In the genomic region with DNA sequence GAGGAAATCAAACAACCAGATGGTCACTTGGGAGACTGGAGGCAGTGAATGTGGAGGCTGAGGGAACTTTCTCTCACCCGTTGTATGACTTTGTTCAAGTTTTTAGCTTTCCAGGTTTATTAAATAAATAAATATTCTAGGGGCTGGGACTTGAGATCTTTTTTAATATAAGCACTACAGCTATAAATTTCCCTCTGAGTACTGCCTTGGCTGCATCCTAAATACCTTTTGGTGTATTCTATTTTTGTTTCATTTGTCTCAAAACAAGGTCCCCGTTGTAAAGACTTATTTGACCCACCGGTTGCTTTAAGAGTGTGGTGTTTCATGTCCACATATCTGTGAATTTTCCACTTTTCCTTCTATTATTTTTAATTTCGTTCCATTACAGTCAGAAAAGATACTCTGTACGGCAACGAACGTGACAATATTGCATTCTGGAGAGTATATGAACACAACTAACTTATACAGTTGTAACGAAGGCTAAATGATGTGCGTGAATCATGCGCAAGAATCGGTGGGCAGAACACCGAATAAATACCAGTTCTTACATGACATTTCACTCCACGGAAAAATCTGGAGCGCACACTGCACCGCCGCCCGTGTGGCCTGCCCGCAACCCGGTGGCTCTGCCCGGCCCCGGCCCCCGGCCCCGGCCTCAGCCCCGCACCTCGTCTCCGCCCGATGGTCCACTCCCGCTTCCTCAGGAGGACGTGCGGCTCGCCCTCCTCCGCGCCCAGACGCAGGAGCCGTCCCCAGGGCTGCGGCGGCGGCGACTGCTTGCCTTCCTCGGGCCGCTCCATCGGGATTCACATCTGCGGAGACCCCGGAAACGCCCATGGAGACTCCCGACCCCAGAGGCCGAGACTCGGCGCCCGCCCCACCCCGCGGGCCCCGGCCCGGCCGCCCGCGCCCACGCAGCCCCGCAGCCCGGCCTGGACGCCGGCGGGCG, we compare ENCODE assay signal across 8 cellular contexts. TPM values are rescaled to one million over a fixed set of nuclear protein-coding genes. Genes with fewer than 3 reads are reported as not detected.
DNase-seq lines count a peak whose midpoint lies in the region; ATAC-seq and TF ChIP-seq lines count a peak whose summit lies in the region.

No MANE protein-coding gene starts in this region.

- TF ChIP-seq POLR2A in esophagus muscularis mucosa (IDR thresholded peaks at IDR 0.05; ENCODE audit: low read depth) = no peak

- H3K9me3 ChIP-seq in esophagus muscularis mucosa (no peaks in the 10 kb centered on the region), neural cell (ENCODE audit: low read length) (no peaks in the 10 kb centered on the region)

- H3K27me3 Mint-ChIP-seq in T-helper 1 cell treated with Interleukin-12 subunit alpha and Interleukin-12 subunit beta and Interleukin-4 antibody, amounts not matched to agents 30 μg/mL and 1 μg/mL, for 36 hours (ENCODE audit: low read depth) = peaks cover 6% of the 10 kb centered on the region

- TF ChIP-seq CTCF in AG09309 (IDR thresholded peaks at IDR 0.05; ENCODE audit: control insufficient read depth, insufficient read depth, low read depth, low read length, missing control alignments) (no peak), esophagus muscularis mucosa (IDR thresholded peaks at IDR 0.05) (no peak), neural cell (IDR thresholded peaks at IDR 0.05; ENCODE audit: poor library complexity, severe bottlenecking) (no peak)

- peaks cover 49% of the 10 kb centered on the region for H3K36me3 Mint-ChIP-seq in T-helper 1 cell treated with Interleukin-12 subunit alpha and Interleukin-12 subunit beta and Interleukin-4 antibody, amounts not matched to agents 30 μg/mL and 1 μg/mL, for 36 hours (ENCODE audit: low read depth)

- H3K4me3 ChIP-seq in AG09309 (ENCODE audit: control insufficient read depth, low read depth, low read length) = peak overlapping the region; percentile 70
- H3K4me3 ChIP-seq in esophagus muscularis mucosa = peak overlapping the region; percentile 76 to 97 (median 92)
- H3K4me3 ChIP-seq in neural cell (ENCODE audit: low read length) = peak overlapping the region; percentile 95

- H3K4me1 ChIP-seq in esophagus muscularis mucosa = peaks cover 0 to 37% (median 29%) of the 10 kb centered on the region in 4 donors

- H3K27ac Mint-ChIP-seq in T-helper 1 cell treated with Interleukin-12 subunit alpha and Interleukin-12 subunit beta and Interleukin-4 antibody, amounts not matched to agents 30 μg/mL and 1 μg/mL, for 36 hours = peak overlapping the region; percentile 73

- H3K9me2 ChIP-seq in neural cell (ENCODE audit: insufficient read depth, low read length) = no peaks in the 10 kb centered on the region

- peak overlapping the region; percentile 69 for H3K4me2 ChIP-seq in neural cell (ENCODE audit: low read length)

- no peaks in the 10 kb centered on the region for H4K20me1 ChIP-seq in neural cell (ENCODE audit: insufficient read depth)

- no peaks in the 10 kb centered on the region for H3K27me3 ChIP-seq in esophagus muscularis mucosa
- H3K27me3 ChIP-seq in neural cell (ENCODE audit: insufficient read depth, low read depth, low read length) = no peaks in the 10 kb centered on the region

- peaks cover 10% of the 10 kb centered on the region for H3K79me2 ChIP-seq in neural cell (replicated peaks; ENCODE audit: insufficient read depth, low read length)

- peaks cover 8 to 25% (median 21%) of the 10 kb centered on the region in 4 donors for H3K36me3 ChIP-seq in esophagus muscularis mucosa
- peaks cover 10% of the 10 kb centered on the region for H3K36me3 ChIP-seq in neural cell (ENCODE audit: insufficient read depth, low read length)

- no peak overlapping the region for H2AFZ ChIP-seq in neural cell (ENCODE audit: low read depth, low read length)

- WGBS in esophagus muscularis mucosa = 19% methylated on average over 22 of the region's 64 CpGs

- H3K9me3 Mint-ChIP-seq in T-helper 1 cell treated with Interleukin-12 subunit alpha and Interleukin-12 subunit beta and Interleukin-4 antibody, amounts not matched to agents 30 μg/mL and 1 μg/mL, for 36 hours = peaks cover 40% of the 10 kb centered on the region

- TF ChIP-seq RAD21 in neural cell (conservative IDR thresholded peaks at IDR 0.05) = no peak

- H3K9ac ChIP-seq in neural cell (ENCODE audit: low read length) = peak overlapping the region; percentile 78

- DNase-seq in AG09309 (ENCODE audit: low read depth) (no peak), esophagus muscularis mucosa (ENCODE audit: extremely low spot score) (no peak), NOMO-1 treated with DMSO at 0.1 percent for 48 hours (lab: John Stamatoyannopoulos, UW; ENCODE audit: unreplicated experiment) (no peak), SKM-1 treated with dmso at 0.1 percent for 144 hours (lab: John Stamatoyannopoulos, UW; ENCODE audit: unreplicated experiment) (no peak)

- peak overlapping the region; percentile 89 to 98 (median 94) for H3K27ac ChIP-seq in esophagus muscularis mucosa (replicated peaks in 1 of 4)
- H3K27ac ChIP-seq in neural cell (ENCODE audit: low read length) = peak overlapping the region; percentile 62

- H3K4me1 Mint-ChIP-seq in T-helper 1 cell treated with Interleukin-12 subunit alpha and Interleukin-12 subunit beta and Interleukin-4 antibody, amounts not matched to agents 30 μg/mL and 1 μg/mL, for 36 hours (ENCODE audit: low read depth) = peaks cover 20% of the 10 kb centered on the region

- intact Hi-C loops in esophagus muscularis mucosa (cut with DNase I) = loop anchor here (10.0 kb wide), 1 partner anchor 122 kb away; the partner anchor contains the start of gene ANKLE2

- ATAC-seq in GM18868 (IDR thresholded peaks at IDR 0.05; ENCODE audit: unreplicated experiment) = peak; percentile 2
- ATAC-seq in HG03159 (IDR thresholded peaks at IDR 0.05; ENCODE audit: unreplicated experiment) = peak; percentile 29

- TF ChIP-seq EP300 in esophagus muscularis mucosa (IDR thresholded peaks at IDR 0.05) = no peak
- TF ChIP-seq EP300 in neural cell (conservative IDR thresholded peaks at IDR 0.05; ENCODE audit: poor library complexity, severe bottlenecking) = no peak

- no peaks in the 10 kb centered on the region for H3F3A ChIP-seq in neural cell (ENCODE audit: insufficient read depth, low read length, poor library complexity, severe bottlenecking)

- H3K4me3 Mint-ChIP-seq in T-helper 1 cell treated with Interleukin-12 subunit alpha and Interleukin-12 subunit beta and Interleukin-4 antibody, amounts not matched to agents 30 μg/mL and 1 μg/mL, for 36 hours = peak overlapping the region; percentile 79

TF ChIP-seq in neural cell, 6 proteins besides CTCF, POLR2A, EP300 and RAD21:
- TF ChIP-seq, protein P1, sequence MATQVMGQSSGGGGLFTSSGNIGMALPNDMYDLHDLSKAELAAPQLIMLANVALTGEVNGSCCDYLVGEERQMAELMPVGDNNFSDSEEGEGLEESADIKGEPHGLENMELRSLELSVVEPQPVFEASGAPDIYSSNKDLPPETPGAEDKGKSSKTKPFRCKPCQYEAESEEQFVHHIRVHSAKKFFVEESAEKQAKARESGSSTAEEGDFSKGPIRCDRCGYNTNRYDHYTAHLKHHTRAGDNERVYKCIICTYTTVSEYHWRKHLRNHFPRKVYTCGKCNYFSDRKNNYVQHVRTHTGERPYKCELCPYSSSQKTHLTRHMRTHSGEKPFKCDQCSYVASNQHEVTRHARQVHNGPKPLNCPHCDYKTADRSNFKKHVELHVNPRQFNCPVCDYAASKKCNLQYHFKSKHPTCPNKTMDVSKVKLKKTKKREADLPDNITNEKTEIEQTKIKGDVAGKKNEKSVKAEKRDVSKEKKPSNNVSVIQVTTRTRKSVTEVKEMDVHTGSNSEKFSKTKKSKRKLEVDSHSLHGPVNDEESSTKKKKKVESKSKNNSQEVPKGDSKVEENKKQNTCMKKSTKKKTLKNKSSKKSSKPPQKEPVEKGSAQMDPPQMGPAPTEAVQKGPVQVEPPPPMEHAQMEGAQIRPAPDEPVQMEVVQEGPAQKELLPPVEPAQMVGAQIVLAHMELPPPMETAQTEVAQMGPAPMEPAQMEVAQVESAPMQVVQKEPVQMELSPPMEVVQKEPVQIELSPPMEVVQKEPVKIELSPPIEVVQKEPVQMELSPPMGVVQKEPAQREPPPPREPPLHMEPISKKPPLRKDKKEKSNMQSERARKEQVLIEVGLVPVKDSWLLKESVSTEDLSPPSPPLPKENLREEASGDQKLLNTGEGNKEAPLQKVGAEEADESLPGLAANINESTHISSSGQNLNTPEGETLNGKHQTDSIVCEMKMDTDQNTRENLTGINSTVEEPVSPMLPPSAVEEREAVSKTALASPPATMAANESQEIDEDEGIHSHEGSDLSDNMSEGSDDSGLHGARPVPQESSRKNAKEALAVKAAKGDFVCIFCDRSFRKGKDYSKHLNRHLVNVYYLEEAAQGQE (IDR thresholded peaks at IDR 0.05; ENCODE audit: borderline replicate concordance) = no peak
- TF ChIP-seq POLR2AphosphoS5 (IDR thresholded peaks at IDR 0.05) = peak; percentile 2
- TF ChIP-seq EZH2 (IDR thresholded peaks at IDR 0.05; ENCODE audit: borderline replicate concordance, insufficient read depth, low read length, poor library complexity, severe bottlenecking) = no peak
- no peak for TF ChIP-seq TAF1 (IDR thresholded peaks at IDR 0.05; ENCODE audit: low read depth)
- no peak for TF ChIP-seq SMC3 (conservative IDR thresholded peaks at IDR 0.05; ENCODE audit: poor library complexity)
- TF ChIP-seq MXI1 (conservative IDR thresholded peaks at IDR 0.05; ENCODE audit: poor library complexity, severe bottlenecking) = no peak
TF ChIP-seq in neural cell: peak in this region for 1.

RNA-seq across cellular contexts. Expression of gene CHFR, which starts 0.6 kb away (rescaled TPM):
- total RNA-seq in esophagus muscularis mucosa = 10 to 100 TPM; 35.7 to 41.7 (median 40.0) TPM
- 88.4 and 89.3 TPM in 2 replicates for polyA plus RNA-seq in neural cell
- 56.7 and 63.8 TPM in 2 replicates for polyA minus RNA-seq in neural cell

RNA-seq across cellular contexts. Expression of gene GOLGA3, which starts 58.1 kb away (rescaled TPM):
- 100 to 1,000 TPM in 2 of 4 donors, 10 to 100 TPM in 2; 72.3 to 123 (median 93.4) TPM for total RNA-seq in esophagus muscularis mucosa
- polyA plus RNA-seq in neural cell = 16.7 and 20.2 TPM in 2 replicates
- polyA minus RNA-seq in neural cell = 66.7 and 76.9 TPM in 2 replicates
